Comparison of ENCODE assay signal across 1 cellular context in the genomic region with DNA sequence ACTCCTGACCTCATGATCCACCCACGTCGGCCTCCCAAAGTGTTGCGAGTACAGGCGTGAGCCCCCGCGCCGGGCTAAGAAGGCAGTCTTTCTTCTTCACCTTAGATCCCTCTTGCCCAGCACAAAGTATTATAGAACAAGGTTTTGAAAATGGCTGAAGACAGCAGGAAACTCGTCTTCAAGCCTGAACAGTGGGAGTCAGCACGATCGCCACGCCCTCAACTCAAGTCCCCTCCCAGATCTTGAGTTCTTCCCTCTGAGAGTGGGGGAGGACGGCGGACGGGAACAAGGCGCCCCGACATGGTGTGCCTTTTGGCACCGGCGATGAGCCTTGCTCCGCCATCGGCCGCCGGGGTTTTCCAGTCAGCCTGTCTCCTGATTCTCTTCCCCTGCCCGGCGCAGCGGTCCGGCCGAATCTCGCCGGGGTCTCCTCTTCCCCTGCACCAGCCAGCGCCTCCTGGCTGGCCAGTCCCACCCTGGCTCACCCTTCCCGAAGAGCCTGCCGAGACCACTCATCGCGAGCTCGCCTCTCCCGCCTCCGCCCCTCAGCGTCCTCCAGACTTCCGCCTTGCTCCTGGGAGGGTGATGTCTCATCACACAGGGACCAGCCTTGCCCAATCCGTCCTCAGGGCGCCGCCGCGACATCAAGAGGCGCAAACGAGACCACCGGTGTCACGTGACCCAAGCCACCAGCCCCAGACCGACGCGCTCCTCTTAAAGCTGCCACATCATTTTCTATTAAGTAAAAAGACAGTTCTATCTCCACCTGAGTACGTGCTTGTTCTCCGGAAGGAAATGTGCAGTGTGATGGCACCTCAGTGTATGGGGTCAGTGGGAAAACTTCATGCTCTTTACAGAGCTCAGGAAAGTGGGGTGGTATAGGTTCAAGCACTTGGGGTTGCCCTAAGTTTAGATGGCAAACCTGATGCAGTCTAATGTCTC.
TF ChIP-seq lines count a peak whose summit lies in the region.

A gene with protein sequence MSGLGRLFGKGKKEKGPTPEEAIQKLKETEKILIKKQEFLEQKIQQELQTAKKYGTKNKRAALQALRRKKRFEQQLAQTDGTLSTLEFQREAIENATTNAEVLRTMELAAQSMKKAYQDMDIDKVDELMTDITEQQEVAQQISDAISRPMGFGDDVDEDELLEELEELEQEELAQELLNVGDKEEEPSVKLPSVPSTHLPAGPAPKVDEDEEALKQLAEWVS (minus strand): TSS at position 565 of the 942 bp plus-strand sequence. CDS start 49 bp downstream, at position 516.

TF ChIP-seq in HepG2, 621 proteins besides CTCF, POLR2A, EP300 and RAD21 (continued from another document and continues in another):
- TF ChIP-seq, protein P1, sequence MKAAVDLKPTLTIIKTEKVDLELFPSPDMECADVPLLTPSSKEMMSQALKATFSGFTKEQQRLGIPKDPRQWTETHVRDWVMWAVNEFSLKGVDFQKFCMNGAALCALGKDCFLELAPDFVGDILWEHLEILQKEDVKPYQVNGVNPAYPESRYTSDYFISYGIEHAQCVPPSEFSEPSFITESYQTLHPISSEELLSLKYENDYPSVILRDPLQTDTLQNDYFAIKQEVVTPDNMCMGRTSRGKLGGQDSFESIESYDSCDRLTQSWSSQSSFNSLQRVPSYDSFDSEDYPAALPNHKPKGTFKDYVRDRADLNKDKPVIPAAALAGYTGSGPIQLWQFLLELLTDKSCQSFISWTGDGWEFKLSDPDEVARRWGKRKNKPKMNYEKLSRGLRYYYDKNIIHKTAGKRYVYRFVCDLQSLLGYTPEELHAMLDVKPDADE (CRISPR knock-in tag; IDR thresholded peaks at IDR 0.05): peak; percentile 99
- TF ChIP-seq MYNN (CRISPR knock-in tag; IDR thresholded peaks at IDR 0.05; ENCODE audit: low read depth): no peak; the same call in 1 of the 2 replicates
- TF ChIP-seq, protein P2, sequence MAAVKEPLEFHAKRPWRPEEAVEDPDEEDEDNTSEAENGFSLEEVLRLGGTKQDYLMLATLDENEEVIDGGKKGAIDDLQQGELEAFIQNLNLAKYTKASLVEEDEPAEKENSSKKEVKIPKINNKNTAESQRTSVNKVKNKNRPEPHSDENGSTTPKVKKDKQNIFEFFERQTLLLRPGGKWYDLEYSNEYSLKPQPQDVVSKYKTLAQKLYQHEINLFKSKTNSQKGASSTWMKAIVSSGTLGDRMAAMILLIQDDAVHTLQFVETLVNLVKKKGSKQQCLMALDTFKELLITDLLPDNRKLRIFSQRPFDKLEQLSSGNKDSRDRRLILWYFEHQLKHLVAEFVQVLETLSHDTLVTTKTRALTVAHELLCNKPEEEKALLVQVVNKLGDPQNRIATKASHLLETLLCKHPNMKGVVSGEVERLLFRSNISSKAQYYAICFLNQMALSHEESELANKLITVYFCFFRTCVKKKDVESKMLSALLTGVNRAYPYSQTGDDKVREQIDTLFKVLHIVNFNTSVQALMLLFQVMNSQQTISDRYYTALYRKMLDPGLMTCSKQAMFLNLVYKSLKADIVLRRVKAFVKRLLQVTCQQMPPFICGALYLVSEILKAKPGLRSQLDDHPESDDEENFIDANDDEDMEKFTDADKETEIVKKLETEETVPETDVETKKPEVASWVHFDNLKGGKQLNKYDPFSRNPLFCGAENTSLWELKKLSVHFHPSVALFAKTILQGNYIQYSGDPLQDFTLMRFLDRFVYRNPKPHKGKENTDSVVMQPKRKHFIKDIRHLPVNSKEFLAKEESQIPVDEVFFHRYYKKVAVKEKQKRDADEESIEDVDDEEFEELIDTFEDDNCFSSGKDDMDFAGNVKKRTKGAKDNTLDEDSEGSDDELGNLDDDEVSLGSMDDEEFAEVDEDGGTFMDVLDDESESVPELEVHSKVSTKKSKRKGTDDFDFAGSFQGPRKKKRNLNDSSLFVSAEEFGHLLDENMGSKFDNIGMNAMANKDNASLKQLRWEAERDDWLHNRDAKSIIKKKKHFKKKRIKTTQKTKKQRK (IDR thresholded peaks at IDR 0.05; ENCODE audit: low read length): no peak
- TF ChIP-seq, protein P3, sequence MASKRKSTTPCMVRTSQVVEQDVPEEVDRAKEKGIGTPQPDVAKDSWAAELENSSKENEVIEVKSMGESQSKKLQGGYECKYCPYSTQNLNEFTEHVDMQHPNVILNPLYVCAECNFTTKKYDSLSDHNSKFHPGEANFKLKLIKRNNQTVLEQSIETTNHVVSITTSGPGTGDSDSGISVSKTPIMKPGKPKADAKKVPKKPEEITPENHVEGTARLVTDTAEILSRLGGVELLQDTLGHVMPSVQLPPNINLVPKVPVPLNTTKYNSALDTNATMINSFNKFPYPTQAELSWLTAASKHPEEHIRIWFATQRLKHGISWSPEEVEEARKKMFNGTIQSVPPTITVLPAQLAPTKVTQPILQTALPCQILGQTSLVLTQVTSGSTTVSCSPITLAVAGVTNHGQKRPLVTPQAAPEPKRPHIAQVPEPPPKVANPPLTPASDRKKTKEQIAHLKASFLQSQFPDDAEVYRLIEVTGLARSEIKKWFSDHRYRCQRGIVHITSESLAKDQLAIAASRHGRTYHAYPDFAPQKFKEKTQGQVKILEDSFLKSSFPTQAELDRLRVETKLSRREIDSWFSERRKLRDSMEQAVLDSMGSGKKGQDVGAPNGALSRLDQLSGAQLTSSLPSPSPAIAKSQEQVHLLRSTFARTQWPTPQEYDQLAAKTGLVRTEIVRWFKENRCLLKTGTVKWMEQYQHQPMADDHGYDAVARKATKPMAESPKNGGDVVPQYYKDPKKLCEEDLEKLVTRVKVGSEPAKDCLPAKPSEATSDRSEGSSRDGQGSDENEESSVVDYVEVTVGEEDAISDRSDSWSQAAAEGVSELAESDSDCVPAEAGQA (IDR thresholded peaks at IDR 0.05; ENCODE audit: low read depth): peak; percentile 95
- TF ChIP-seq, protein P3 (CRISPR knock-in tag; IDR thresholded peaks at IDR 0.05; ENCODE audit: borderline replicate concordance): 0 out of 2 replicates have a peak, but pooled peaks have one; percentile 38
- TF ChIP-seq JARID2 (CRISPR knock-in tag; IDR thresholded peaks at IDR 0.05; ENCODE audit: insufficient replicate concordance): peak; percentile 47
- TF ChIP-seq ZBTB38 (CRISPR knock-in tag; IDR thresholded peaks at IDR 0.05): peak; percentile 85; the same call in 1 of the 2 replicates
- peak; percentile 95 for TF ChIP-seq ZMAT3 (CRISPR knock-in tag; conservative IDR thresholded peaks at IDR 0.05)
- TF ChIP-seq, protein P4, sequence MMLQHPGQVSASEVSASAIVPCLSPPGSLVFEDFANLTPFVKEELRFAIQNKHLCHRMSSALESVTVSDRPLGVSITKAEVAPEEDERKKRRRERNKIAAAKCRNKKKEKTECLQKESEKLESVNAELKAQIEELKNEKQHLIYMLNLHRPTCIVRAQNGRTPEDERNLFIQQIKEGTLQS (CRISPR knock-in tag; IDR thresholded peaks at IDR 0.05): peak; percentile 70; the same call in 1 of the 2 replicates
- 0 out of 2 replicates have a peak, but pooled peaks have one; percentile 31 for TF ChIP-seq TBX3 (IDR thresholded peaks at IDR 0.05; ENCODE audit: borderline replicate concordance)
- peak; percentile 98 for TF ChIP-seq ASH2L (IDR thresholded peaks at IDR 0.05; ENCODE audit: insufficient read length, low read depth, low read length)
- TF ChIP-seq ZNF460 (CRISPR knock-in tag; IDR thresholded peaks at IDR 0.05; ENCODE audit: borderline replicate concordance): no peak
- TF ChIP-seq HHEX (CRISPR knock-in tag; IDR thresholded peaks at IDR 0.05): peak; percentile 58; the same call in 1 of the 2 replicates
- peak; percentile 97 for TF ChIP-seq PHF8 (CRISPR knock-in tag; IDR thresholded peaks at IDR 0.05)
- TF ChIP-seq BRD4 (CRISPR knock-in tag; IDR thresholded peaks at IDR 0.05): peak; percentile 96
- peak; percentile 95 for TF ChIP-seq SIN3B (IDR thresholded peaks at IDR 0.05; ENCODE audit: low read length)
- TF ChIP-seq, protein P5, sequence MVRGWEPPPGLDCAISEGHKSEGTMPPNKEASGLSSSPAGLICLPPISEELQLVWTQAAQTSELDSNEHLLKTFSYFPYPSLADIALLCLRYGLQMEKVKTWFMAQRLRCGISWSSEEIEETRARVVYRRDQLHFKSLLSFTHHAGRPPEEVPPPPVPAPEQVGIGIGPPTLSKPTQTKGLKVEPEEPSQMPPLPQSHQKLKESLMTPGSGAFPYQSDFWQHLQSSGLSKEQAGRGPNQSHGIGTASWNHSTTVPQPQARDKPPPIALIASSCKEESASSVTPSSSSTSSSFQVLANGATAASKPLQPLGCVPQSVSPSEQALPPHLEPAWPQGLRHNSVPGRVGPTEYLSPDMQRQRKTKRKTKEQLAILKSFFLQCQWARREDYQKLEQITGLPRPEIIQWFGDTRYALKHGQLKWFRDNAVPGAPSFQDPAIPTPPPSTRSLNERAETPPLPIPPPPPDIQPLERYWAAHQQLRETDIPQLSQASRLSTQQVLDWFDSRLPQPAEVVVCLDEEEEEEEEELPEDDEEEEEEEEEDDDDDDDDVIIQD (CRISPR knock-in tag; IDR thresholded peaks at IDR 0.05; ENCODE audit: low read depth): peak; percentile 98
- TF ChIP-seq, protein P6, sequence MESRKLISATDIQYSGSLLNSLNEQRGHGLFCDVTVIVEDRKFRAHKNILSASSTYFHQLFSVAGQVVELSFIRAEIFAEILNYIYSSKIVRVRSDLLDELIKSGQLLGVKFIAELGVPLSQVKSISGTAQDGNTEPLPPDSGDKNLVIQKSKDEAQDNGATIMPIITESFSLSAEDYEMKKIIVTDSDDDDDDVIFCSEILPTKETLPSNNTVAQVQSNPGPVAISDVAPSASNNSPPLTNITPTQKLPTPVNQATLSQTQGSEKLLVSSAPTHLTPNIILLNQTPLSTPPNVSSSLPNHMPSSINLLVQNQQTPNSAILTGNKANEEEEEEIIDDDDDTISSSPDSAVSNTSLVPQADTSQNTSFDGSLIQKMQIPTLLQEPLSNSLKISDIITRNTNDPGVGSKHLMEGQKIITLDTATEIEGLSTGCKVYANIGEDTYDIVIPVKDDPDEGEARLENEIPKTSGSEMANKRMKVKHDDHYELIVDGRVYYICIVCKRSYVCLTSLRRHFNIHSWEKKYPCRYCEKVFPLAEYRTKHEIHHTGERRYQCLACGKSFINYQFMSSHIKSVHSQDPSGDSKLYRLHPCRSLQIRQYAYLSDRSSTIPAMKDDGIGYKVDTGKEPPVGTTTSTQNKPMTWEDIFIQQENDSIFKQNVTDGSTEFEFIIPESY (CRISPR knock-in tag; IDR thresholded peaks at IDR 0.05): peak; percentile 4; the same call in 1 of the 2 replicates
- peak; percentile 96 for TF ChIP-seq RFXANK (CRISPR knock-in tag; IDR thresholded peaks at IDR 0.05)
- TF ChIP-seq, protein P7, sequence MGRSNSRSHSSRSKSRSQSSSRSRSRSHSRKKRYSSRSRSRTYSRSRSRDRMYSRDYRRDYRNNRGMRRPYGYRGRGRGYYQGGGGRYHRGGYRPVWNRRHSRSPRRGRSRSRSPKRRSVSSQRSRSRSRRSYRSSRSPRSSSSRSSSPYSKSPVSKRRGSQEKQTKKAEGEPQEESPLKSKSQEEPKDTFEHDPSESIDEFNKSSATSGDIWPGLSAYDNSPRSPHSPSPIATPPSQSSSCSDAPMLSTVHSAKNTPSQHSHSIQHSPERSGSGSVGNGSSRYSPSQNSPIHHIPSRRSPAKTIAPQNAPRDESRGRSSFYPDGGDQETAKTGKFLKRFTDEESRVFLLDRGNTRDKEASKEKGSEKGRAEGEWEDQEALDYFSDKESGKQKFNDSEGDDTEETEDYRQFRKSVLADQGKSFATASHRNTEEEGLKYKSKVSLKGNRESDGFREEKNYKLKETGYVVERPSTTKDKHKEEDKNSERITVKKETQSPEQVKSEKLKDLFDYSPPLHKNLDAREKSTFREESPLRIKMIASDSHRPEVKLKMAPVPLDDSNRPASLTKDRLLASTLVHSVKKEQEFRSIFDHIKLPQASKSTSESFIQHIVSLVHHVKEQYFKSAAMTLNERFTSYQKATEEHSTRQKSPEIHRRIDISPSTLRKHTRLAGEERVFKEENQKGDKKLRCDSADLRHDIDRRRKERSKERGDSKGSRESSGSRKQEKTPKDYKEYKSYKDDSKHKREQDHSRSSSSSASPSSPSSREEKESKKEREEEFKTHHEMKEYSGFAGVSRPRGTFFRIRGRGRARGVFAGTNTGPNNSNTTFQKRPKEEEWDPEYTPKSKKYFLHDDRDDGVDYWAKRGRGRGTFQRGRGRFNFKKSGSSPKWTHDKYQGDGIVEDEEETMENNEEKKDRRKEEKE (IDR thresholded peaks at IDR 0.05): no peak
- peak; percentile 100 for TF ChIP-seq TAF15 (IDR thresholded peaks at IDR 0.05; ENCODE audit: low read depth, low read length, poor library complexity, severe bottlenecking)
- TF ChIP-seq ZNF264 (CRISPR knock-in tag; IDR thresholded peaks at IDR 0.05): peak; percentile 93; the same call in 1 of the 2 replicates
- TF ChIP-seq ZFP36 (IDR thresholded peaks at IDR 0.05; ENCODE audit: borderline replicate concordance, low read depth, low read length, partially characterized antibody): no peak
- peak; percentile 99 for TF ChIP-seq ELF3 (CRISPR knock-in tag; IDR thresholded peaks at IDR 0.05)
- TF ChIP-seq ZNF367 (CRISPR knock-in tag; IDR thresholded peaks at IDR 0.05; ENCODE audit: borderline replicate concordance): peak; percentile 93
- TF ChIP-seq, protein P8, sequence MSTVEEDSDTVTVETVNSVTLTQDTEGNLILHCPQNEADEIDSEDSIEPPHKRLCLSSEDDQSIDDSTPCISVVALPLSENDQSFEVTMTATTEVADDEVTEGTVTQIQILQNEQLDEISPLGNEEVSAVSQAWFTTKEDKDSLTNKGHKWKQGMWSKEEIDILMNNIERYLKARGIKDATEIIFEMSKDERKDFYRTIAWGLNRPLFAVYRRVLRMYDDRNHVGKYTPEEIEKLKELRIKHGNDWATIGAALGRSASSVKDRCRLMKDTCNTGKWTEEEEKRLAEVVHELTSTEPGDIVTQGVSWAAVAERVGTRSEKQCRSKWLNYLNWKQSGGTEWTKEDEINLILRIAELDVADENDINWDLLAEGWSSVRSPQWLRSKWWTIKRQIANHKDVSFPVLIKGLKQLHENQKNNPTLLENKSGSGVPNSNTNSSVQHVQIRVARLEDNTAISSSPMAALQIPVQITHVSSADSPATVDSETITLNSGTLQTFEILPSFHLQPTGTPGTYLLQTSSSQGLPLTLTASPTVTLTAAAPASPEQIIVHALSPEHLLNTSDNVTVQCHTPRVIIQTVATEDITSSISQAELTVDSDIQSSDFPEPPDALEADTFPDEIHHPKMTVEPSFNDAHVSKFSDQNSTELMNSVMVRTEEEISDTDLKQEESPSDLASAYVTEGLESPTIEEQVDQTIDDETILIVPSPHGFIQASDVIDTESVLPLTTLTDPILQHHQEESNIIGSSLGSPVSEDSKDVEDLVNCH (CRISPR knock-in tag; IDR thresholded peaks at IDR 0.05): peak; percentile 93; the same call in 1 of the 2 replicates
